In genomic region chr10:48495282-48496045, GRCh38 we compare ENCODE assay signal across 18 cellular contexts.
"Had no signal": no experiment of that assay in that cellular context is flagged by ENCODE, and none has a peak within 500 bp of the region (broad histone marks: within the 10 kb centered on the region; RNA-seq: fewer than 3 reads in every experiment).

No MANE protein-coding gene starts in this region.

- DNase-seq: activated CD4-positive, alpha-beta T cell treated with anti-CD3 and anti-CD28 coated beads, Interleukin-2, amount 10 ng/mL, durations not matched to agents 7 days and 5 days; activated naive CD8-positive, alpha-beta T cell treated with anti-CD3 and anti-CD28 coated beads for 36 hours; activated T-cell treated with anti-CD3 and anti-CD28 coated beads, Interleukin-2, amount 50 U/mL, for 4 hours; brain microvascular endothelial cell; effector memory CD8-positive, alpha-beta T cell; foreskin melanocyte; immature natural killer cell; left cardiac atrium; midbrain; posterior cingulate gyrus; stimulated activated CD4-positive, alpha-beta T cell treated with anti-CD3 and anti-CD28 coated beads, Interleukin-15, amount 100 ng/mL, for 24 hours; stimulated activated CD4-positive, alpha-beta T cell treated with anti-CD3 and anti-CD28 coated beads, Interleukin-4, amount 100 ng/mL, for 24 hours; stimulated activated naive CD8-positive, alpha-beta T cell treated with anti-CD3 and anti-CD28 coated beads, Interleukin-15, Interleukin-2, amounts not matched to agents 100 U/mL and 50 U/mL, for 24 hours had no signal

- H3K9me3 Mint-ChIP-seq: activated CD4-positive, alpha-beta T cell treated with anti-CD3 and anti-CD28 coated beads, Interleukin-2, amount 10 ng/mL, durations not matched to agents 7 days and 5 days; activated naive CD8-positive, alpha-beta T cell treated with anti-CD3 and anti-CD28 coated beads for 36 hours; activated T-cell treated with anti-CD3 and anti-CD28 coated beads, Interleukin-2, amount 50 U/mL, for 4 hours; dendritic cell treated with granulocyte-macrophage colony-stimulating factor and Interleukin-4, amounts not matched to agents 40 ng/mL and 50 ng/mL, for 4 days; effector memory CD8-positive, alpha-beta T cell; immature natural killer cell had no signal

- H3K27me3 Mint-ChIP-seq: activated CD4-positive, alpha-beta T cell treated with anti-CD3 and anti-CD28 coated beads, Interleukin-2, amount 10 ng/mL, durations not matched to agents 7 days and 5 days had no signal

- H3K4me3 Mint-ChIP-seq: activated CD4-positive, alpha-beta T cell treated with anti-CD3 and anti-CD28 coated beads, Interleukin-2, amount 10 ng/mL, durations not matched to agents 7 days and 5 days; activated naive CD8-positive, alpha-beta T cell treated with anti-CD3 and anti-CD28 coated beads for 36 hours; activated T-cell treated with anti-CD3 and anti-CD28 coated beads, Interleukin-2, amount 50 U/mL, for 4 hours; dendritic cell treated with granulocyte-macrophage colony-stimulating factor and Interleukin-4, amounts not matched to agents 40 ng/mL and 50 ng/mL, for 4 days; effector memory CD8-positive, alpha-beta T cell; immature natural killer cell had no signal

- ATAC-seq: activated T-cell treated with anti-CD3 and anti-CD28 coated beads, Interleukin-2, amount 50 U/mL, for 4 hours; effector memory CD8-positive, alpha-beta T cell; left cardiac atrium; stimulated activated naive CD8-positive, alpha-beta T cell treated with anti-CD3 and anti-CD28 coated beads, Interleukin-15, Interleukin-2, amounts not matched to agents 100 U/mL and 50 U/mL, for 24 hours had no signal

- H3K27ac Mint-ChIP-seq: activated CD4-positive, alpha-beta T cell treated with anti-CD3 and anti-CD28 coated beads, Interleukin-2, amount 10 ng/mL, durations not matched to agents 7 days and 5 days; activated naive CD8-positive, alpha-beta T cell treated with anti-CD3 and anti-CD28 coated beads for 36 hours; effector memory CD8-positive, alpha-beta T cell; immature natural killer cell had no signal

- H3K9me3 ChIP-seq: neutrophil, suprapubic skin had no signal

- H3K36me3 Mint-ChIP-seq: activated naive CD8-positive, alpha-beta T cell treated with anti-CD3 and anti-CD28 coated beads for 36 hours; immature natural killer cell had no signal

- H3K27me3 ChIP-seq: brain microvascular endothelial cell, suprapubic skin had no signal

- H3K36me3 ChIP-seq: brain microvascular endothelial cell, neutrophil, suprapubic skin had no signal

- H3K4me3 ChIP-seq: lung, skin epidermis, suprapubic skin had no signal

- H3K27ac ChIP-seq: brain microvascular endothelial cell, neutrophil, skin epidermis, suprapubic skin had no signal
